In the genomic region with DNA sequence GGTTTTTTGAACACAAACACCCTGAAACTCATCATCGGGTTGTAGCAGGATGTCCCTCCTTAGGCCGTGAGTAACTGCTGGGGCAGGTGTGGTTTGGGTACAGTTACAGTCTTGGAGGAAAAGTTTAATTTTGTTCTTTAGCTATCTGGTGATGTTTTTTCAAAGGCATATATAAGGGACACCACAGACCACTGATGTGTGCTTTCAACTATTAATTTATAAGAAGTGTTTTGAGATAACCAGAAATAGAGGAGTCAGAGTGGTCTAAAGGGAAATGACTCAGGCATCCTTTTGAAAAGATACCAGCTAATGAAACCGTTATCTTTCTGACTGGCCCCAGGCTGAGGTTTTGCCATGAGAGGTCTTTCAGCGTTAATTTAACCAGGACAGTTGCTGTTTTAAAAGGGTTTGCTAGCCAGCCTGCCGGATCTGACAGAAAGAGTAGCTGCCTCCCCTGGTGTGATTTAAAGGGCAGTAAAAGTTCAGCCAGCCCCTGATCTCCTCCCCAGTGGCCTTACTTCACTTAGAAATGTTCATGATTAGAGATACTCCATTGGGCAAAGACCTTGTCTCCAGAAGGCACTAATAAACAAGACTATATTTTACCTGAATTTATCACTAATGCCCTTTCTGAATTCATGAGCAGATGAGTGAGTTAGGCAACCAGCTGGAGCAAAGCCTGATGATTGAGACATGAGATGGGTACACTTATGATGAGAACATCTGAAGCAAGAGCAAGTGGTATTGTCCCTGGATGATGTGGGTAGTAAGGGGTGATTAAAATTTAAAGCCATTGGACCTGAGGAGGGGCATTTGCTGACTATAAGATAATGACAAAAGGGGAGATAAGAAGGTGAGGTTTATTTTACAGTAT, we compare ENCODE assay signal across 7 cellular contexts.
DNase-seq lines count a peak whose midpoint lies in the region; ATAC-seq and TF ChIP-seq lines count a peak whose summit lies in the region.

No MANE protein-coding gene starts in this region.

- no peaks in the 10 kb centered on the region for H3K27me3 ChIP-seq in ovary

- WGBS in ovary, 3 donors, result 37 to 62% (median 39%) methylated on average over 5 of the region's 5 CpGs

- H3K4me3 Mint-ChIP-seq in activated naive CD8-positive, alpha-beta T cell treated with anti-CD3 and anti-CD28 coated beads, Interleukin-2, amount 10 ng/mL, durations not matched to agents 7 days and 5 days, result peak overlapping the region; percentile 41
- H3K4me3 Mint-ChIP-seq in osteocyte (ENCODE audit: unreplicated experiment), result no peak overlapping the region

- POLR2A ChIA-PET in activated naive CD8-positive, alpha-beta T cell treated with anti-CD3 and anti-CD28 coated beads, Interleukin-2, amount 10 ng/mL, durations not matched to agents 7 days and 5 days (lab: Charles Lee), result interaction anchor here (1.1 to 1.5 kb wide), 2 partner anchors 320 to 481 kb away, joined by 4 to 6 read pairs; no protein-coding TSS in a partner anchor

- H3K4me1 Mint-ChIP-seq in activated naive CD8-positive, alpha-beta T cell treated with anti-CD3 and anti-CD28 coated beads, Interleukin-2, amount 10 ng/mL, durations not matched to agents 7 days and 5 days, result peaks cover 36% of the 10 kb centered on the region
- H3K4me1 Mint-ChIP-seq in osteocyte (ENCODE audit: unreplicated experiment), result peaks cover 41% of the 10 kb centered on the region

- no peaks in the 10 kb centered on the region for H3K27me3 Mint-ChIP-seq in activated naive CD8-positive, alpha-beta T cell treated with anti-CD3 and anti-CD28 coated beads, Interleukin-2, amount 10 ng/mL, durations not matched to agents 7 days and 5 days
- no peaks in the 10 kb centered on the region for H3K27me3 Mint-ChIP-seq in osteocyte (ENCODE audit: unreplicated experiment)

- no peak overlapping the region for H3K4me3 ChIP-seq in ovary

- ATAC-seq in GM19043 (IDR thresholded peaks at IDR 0.05; ENCODE audit: low read depth, unreplicated experiment), result peak; percentile 55
- peak; percentile 64 for ATAC-seq in HG03342 (IDR thresholded peaks at IDR 0.05; ENCODE audit: unreplicated experiment)
- peak; percentile 89 for ATAC-seq in activated naive CD8-positive, alpha-beta T cell treated with anti-CD3 and anti-CD28 coated beads, Interleukin-2, amount 10 ng/mL, durations not matched to agents 7 days and 5 days (ENCODE audit: low read depth)
- no peak for ATAC-seq in HG02571 (IDR thresholded peaks at IDR 0.05; ENCODE audit: unreplicated experiment)

- peaks cover 3% of the 10 kb centered on the region for H3K9me3 Mint-ChIP-seq in activated naive CD8-positive, alpha-beta T cell treated with anti-CD3 and anti-CD28 coated beads, Interleukin-2, amount 10 ng/mL, durations not matched to agents 7 days and 5 days
- no peaks in the 10 kb centered on the region for H3K9me3 Mint-ChIP-seq in osteocyte (ENCODE audit: unreplicated experiment)

- peaks cover 10% of the 10 kb centered on the region for H3K36me3 Mint-ChIP-seq in activated naive CD8-positive, alpha-beta T cell treated with anti-CD3 and anti-CD28 coated beads, Interleukin-2, amount 10 ng/mL, durations not matched to agents 7 days and 5 days
- H3K36me3 Mint-ChIP-seq in osteocyte (ENCODE audit: unreplicated experiment), result peaks cover 2% of the 10 kb centered on the region

- H3K9me3 ChIP-seq in ovary, result no peaks in the 10 kb centered on the region

- intact Hi-C loops in ovary (cut with DNase I), result no loop called here

- TF ChIP-seq POLR2A in ovary (IDR thresholded peaks at IDR 0.05), result no peak

- TF ChIP-seq CTCF in osteocyte (IDR thresholded peaks at IDR 0.05) (no peak), ovary (IDR thresholded peaks at IDR 0.05) (no peak)

- H3K27ac ChIP-seq in ovary, result no peak overlapping the region

- DNase-seq in activated naive CD8-positive, alpha-beta T cell treated with anti-CD3 and anti-CD28 coated beads, Interleukin-2, amount 10 ng/mL, durations not matched to agents 7 days and 5 days, result peak; percentile 32
- DNase-seq in osteocyte (ENCODE audit: extremely low spot score, unreplicated experiment) (no peak), NCI-H524 treated with DMSO at 0.1 percent for 48 hours (lab: John Stamatoyannopoulos, UW) (no peak), ovary (no peak)

- no peak for TF ChIP-seq EP300 in ovary (IDR thresholded peaks at IDR 0.05)

- H3K27ac Mint-ChIP-seq in activated naive CD8-positive, alpha-beta T cell treated with anti-CD3 and anti-CD28 coated beads, Interleukin-2, amount 10 ng/mL, durations not matched to agents 7 days and 5 days, result peak overlapping the region; percentile 59
- peak overlapping the region; percentile 68 for H3K27ac Mint-ChIP-seq in osteocyte (ENCODE audit: unreplicated experiment)

- H3K4me1 ChIP-seq in ovary (ENCODE audit: insufficient read depth), result no peaks in the 10 kb centered on the region

- H3K36me3 ChIP-seq in ovary, result no peaks in the 10 kb centered on the region
